ENCODE assay signal across 1 cellular context in genomic region chr20:45950330-45950646, GRCh38.
TF ChIP-seq lines count a peak whose summit lies in the region.

No MANE protein-coding gene starts in this region.

TF ChIP-seq in HEK293, 187 proteins besides CTCF, POLR2A, EP300 and RAD21:
- TF ChIP-seq ZSCAN5A (tag by site-specific recombination; IDR thresholded peaks at IDR 0.05) (no peak), ZNF600 (tag by site-specific recombination; IDR thresholded peaks at IDR 0.05) (peak; percentile 83)
